18 cellular contexts compared by ENCODE assay signal in the genomic region with DNA sequence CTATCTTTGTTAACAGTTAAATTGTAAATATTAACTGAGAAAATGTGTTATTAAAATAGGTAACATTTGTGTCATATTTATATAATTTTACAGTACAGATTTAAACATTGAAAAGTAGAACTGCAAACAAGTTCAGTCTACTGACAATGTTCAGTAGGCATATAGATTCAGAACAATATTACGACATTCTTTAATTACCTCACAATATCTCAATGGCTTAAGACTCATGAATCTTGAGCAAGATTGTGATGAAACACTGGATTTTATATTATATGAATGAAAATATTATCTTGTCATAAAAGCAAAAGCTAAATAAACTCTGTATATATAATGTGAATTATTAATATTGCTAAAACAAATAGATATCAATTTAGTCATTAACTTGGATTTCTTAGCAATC.
"Had no signal": no experiment of that assay in that cellular context is flagged by ENCODE, and none has a peak within 500 bp of the region (broad histone marks: within the 10 kb centered on the region; RNA-seq: fewer than 3 reads in every experiment).

No MANE protein-coding gene starts in this region.

- FAIRE-seq: urothelium cell line had no signal

- H3K4me3 ChIP-seq: dorsolateral prefrontal cortex, left ventricle myocardium inferior, lower lobe of right lung, ovary, suprapubic skin, thyroid gland had no signal

- H3K36me3 ChIP-seq: left ventricle myocardium inferior, lower lobe of right lung, ovary, suprapubic skin, thyroid gland had no signal

- DNase-seq: cortex of kidney; dorsolateral prefrontal cortex; effector CD8-positive, alpha-beta T cell; foreskin keratinocyte; immature natural killer cell; kidney; left cardiac atrium; left ventricle myocardium inferior; lower lobe of right lung; natural killer cell; ovary; right cardiac atrium; stimulated activated CD4-positive, alpha-beta T cell treated with anti-CD3 and anti-CD28 coated beads, Interleukin-4, amount 100 ng/mL, for 1 hour; stimulated activated CD8-positive, alpha-beta memory T cell treated with anti-CD3 and anti-CD28 coated beads, Interleukin-4, amount 100 ng/mL, for 48 hours; stimulated activated naive CD8-positive, alpha-beta T cell treated with anti-CD3 and anti-CD28 coated beads, Interleukin-15, Interleukin-2, amounts not matched to agents 100 U/mL and 50 U/mL, for 24 hours; thyroid gland had no signal

- H3K27me3 ChIP-seq: foreskin keratinocyte, ovary, suprapubic skin, thyroid gland had no signal
